34 cellular contexts compared by ENCODE assay signal in genomic region chr12:60255044-60255443, GRCh38.
"Had no signal": no experiment of that assay in that cellular context is flagged by ENCODE, and none has a peak within 500 bp of the region (broad histone marks: within the 10 kb centered on the region; RNA-seq: fewer than 3 reads in every experiment).

No MANE protein-coding gene starts in this region.

- DNase-seq: Karpas-422, Kasumi-1, MG63, MM.1S, MV-4-11, NCI-H1048, NCI-H1092, NCI-H1092 treated with DMSO at 0.1 percent for 48 hours, NCI-H1105, NCI-H1105 treated with DMSO at 0.1 percent for 48 hours, NCI-H1417, NCI-H1417 treated with DMSO at 0.1 percent for 48 hours, NCI-H1436, NCI-H1436 treated with DMSO at 0.1 percent for 48 hours, NCI-H146, NCI-H1694, NCI-H1694 treated with DMSO at 0.1 percent for 48 hours, NCI-H187, NCI-H187 treated with DMSO at 0.1 percent for 48 hours, NCI-H1930, NCI-H2029, NCI-H2029 treated with DMSO at 0.1 percent for 48 hours, NCI-H2081, NCI-H2081 treated with DMSO at 0.1 percent for 48 hours, NCI-H2107, NCI-H2227 treated with DMSO at 0.1 percent for 48 hours, NCI-H226, NCI-H345, NCI-H446, NCI-H446 treated with DMSO at 0.1 percent for 48 hours, NCI-H510A, NCI-H510A treated with DMSO at 0.1 percent for 48 hours, NCI-H524 had no signal

- H3K4me2 ChIP-seq: KMS-11 had no signal

- H3K27ac ChIP-seq: KMS-11 had no signal

- H3K9ac ChIP-seq: KMS-11 had no signal

- H3K27me3 ChIP-seq: MG63 had no signal

- H3K36me3 ChIP-seq: MG63 had no signal

- H3K4me3 ChIP-seq: MG63 had no signal

- H3K9me3 ChIP-seq: MG63 had no signal
